ENCODE assay signal across 15 cellular contexts in the genomic region with DNA sequence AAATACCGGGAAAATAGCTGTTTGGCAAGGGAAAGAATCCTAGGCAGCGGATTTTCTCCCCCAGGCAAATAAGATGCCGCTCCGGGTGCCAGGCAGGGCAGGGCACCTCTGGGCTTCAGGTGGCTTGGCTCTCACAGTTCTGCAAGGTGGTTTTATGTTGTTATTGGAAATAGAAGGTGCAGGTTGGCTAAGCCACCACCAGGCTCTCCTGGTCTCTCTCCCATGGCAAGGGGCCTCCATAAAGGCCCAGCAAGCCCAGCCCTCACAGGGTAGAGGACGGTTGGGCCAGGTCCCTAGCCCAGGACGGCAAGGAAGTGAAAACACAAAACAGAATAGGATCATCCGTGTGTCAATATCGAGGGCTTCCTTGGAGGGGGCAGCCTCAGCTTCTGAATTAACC. TPM values are rescaled to one million over a fixed set of nuclear protein-coding genes. Genes with fewer than 3 reads are reported as not detected.
A peak's percentile ranks its signal among the peaks of the same experiment; 100 is the strongest.
DNase-seq lines count a peak whose midpoint lies in the region; ATAC-seq and TF ChIP-seq lines count a peak whose summit lies in the region.
"Had no signal": no experiment of that assay in that cellular context is flagged by ENCODE, and none has a peak within 500 bp of the region (broad histone marks: within the 10 kb centered on the region; RNA-seq: fewer than 3 reads in every experiment).

No MANE protein-coding gene starts in this region.

- no peak overlapping the region for H3K56ac ChIP-seq in IMR-90 (ENCODE audit: extremely low read depth, insufficient read depth, low read length)

- H2AK5ac ChIP-seq in IMR-90 (ENCODE audit: low read depth, low read length) = no peak overlapping the region

- H3K27me3 Mint-ChIP-seq in GM23338 (ENCODE audit: insufficient read depth, low read depth, poor library complexity) (peaks cover 9% of the 10 kb centered on the region), Calu3 (ENCODE audit: unreplicated experiment) (no peaks in the 10 kb centered on the region)
- H3K27me3 Mint-ChIP-seq: CD4-positive, CD25-positive, alpha-beta regulatory T cell had no signal

- H3K4me1 ChIP-seq in GM23338 (ENCODE audit: insufficient read depth) (no peaks in the 10 kb centered on the region), IMR-90 (ENCODE audit: control insufficient read depth, insufficient read depth, low read length) (no peaks in the 10 kb centered on the region), SJCRH30 (peaks cover 47% of the 10 kb centered on the region)

- ATAC-seq in GM23338 = peak; percentile 65
- no peak for ATAC-seq in IMR-90 (ENCODE audit: low read depth)
- no peak for ATAC-seq in Right ventricle myocardium inferior

- H2BK120ac ChIP-seq in IMR-90 (ENCODE audit: low read depth, low read length) = no peak overlapping the region

- no peak overlapping the region for H2BK5ac ChIP-seq in IMR-90 (ENCODE audit: low read depth, low read length, poor library complexity, severe bottlenecking)

- no peaks in the 10 kb centered on the region for H3K79me2 ChIP-seq in GM23338 (replicated peaks; ENCODE audit: insufficient read depth)

- H3K9me3 ChIP-seq in IMR-90 (ENCODE audit: control insufficient read depth, insufficient read depth, low read length) (no peaks in the 10 kb centered on the region), SJCRH30 (replicated peaks) (no peaks in the 10 kb centered on the region)
- H3K9me3 ChIP-seq: BLaER1 treated with 17β-estradiol and CSF1 and Interleukin-3, amounts not matched to agents 10 nM and 100 nM had no signal

- no peak overlapping the region for H3K27ac ChIP-seq in GM23338 (ENCODE audit: low read depth)
- H3K27ac ChIP-seq in IMR-90 (ENCODE audit: insufficient read depth, low read length) = no peak overlapping the region
- H3K27ac ChIP-seq in SJCRH30 = peak overlapping the region; percentile 79
- peak overlapping the region; percentile 96 for H3K27ac ChIP-seq in epithelial cell of prostate
- H3K27ac ChIP-seq: BLaER1 treated with 17β-estradiol and CSF1 and Interleukin-3, amounts not matched to agents 10 nM and 100 nM had no signal

- peaks cover 4 to 18% of the 10 kb centered on the region in 2 experiments; a peak in 3 of 4 replicates for H3K79me1 ChIP-seq in IMR-90 (ENCODE audit: low read depth in 1 of 2, low read length in 2 of 2)

- H2AK9ac ChIP-seq in IMR-90 (replicated peaks; ENCODE audit: low read depth, low read length, poor library complexity) = peak overlapping the region; percentile 65

- dilution Hi-C loops in IMR-90 (cut with HindIII; ENCODE audit: low sequenced_read_pairs, unreplicated experiment) = no loop called here

- H3K14ac ChIP-seq in IMR-90 (replicated peaks; ENCODE audit: low read depth, low read length) = no peak overlapping the region

- H3K9me1 ChIP-seq in IMR-90 (ENCODE audit: insufficient read depth, low read length) = peaks cover 7% of the 10 kb centered on the region; the same call in 1 of the 2 replicates

- no peak overlapping the region for H4K8ac ChIP-seq in IMR-90 (ENCODE audit: low read depth in 2 of 2, low read length in 2 of 2)

- POLR2A ChIA-PET in IMR-90 (lab: Charles Lee; ENCODE audit: unreplicated experiment) = no interaction called here

- no peak overlapping the region for H3K9ac ChIP-seq in IMR-90 (ENCODE audit: low read depth, low read length)
- H3K9ac ChIP-seq: BLaER1 treated with 17β-estradiol and CSF1 and Interleukin-3, amounts not matched to agents 10 nM and 100 nM had no signal

- H3K4ac ChIP-seq in IMR-90 (ENCODE audit: low read depth, low read length) = no peak overlapping the region

- WGBS in IMR-90 (ENCODE audit: extremely low coverage in 2 of 2, insufficient read length in 1 of 2), 2 experiments = 100% methylated on average over 2 of the region's 8 CpGs; no CpG with 5 or more reads in 1 of the 2 experiments

- H2AFZ ChIP-seq in GM23338 (no peak overlapping the region), IMR-90 (replicated peaks; ENCODE audit: low read length, poor library complexity) (no peak overlapping the region)

- no peak overlapping the region for H4K91ac ChIP-seq in IMR-90 (ENCODE audit: insufficient read depth, low read depth, low read length)

- H3K4me2 ChIP-seq in GM23338 (no peak overlapping the region), IMR-90 (ENCODE audit: low read depth, low read length) (no peak overlapping the region)
- H3K4me2 ChIP-seq: BLaER1 treated with 17β-estradiol and CSF1 and Interleukin-3, amounts not matched to agents 10 nM and 100 nM had no signal

- peak; percentile 31 for DNase-seq in GM23338 (ENCODE audit: low spot score)
- no peak for DNase-seq in IMR-90
- DNase-seq in SJCRH30 = no peak
- no peak for DNase-seq in epithelial cell of prostate (ENCODE audit: low read depth, low spot score)
- DNase-seq in activated naive CD4-positive, alpha-beta T cell treated with anti-CD3 and anti-CD28 coated beads, Interleukin-2, amount 50 U/mL, for 16 hours = no peak
- no peak for DNase-seq in Right ventricle myocardium inferior (ENCODE audit: missing footprints)
- no peak for DNase-seq in Calu3
- DNase-seq in DMS114 treated with DMSO at 0.1 percent for 48 hours (lab: John Stamatoyannopoulos, UW; ENCODE audit: unreplicated experiment) = no peak
- DNase-seq: ACHN; CD4-positive, CD25-positive, alpha-beta regulatory T cell; DND-41; GDM1 had no signal

- in situ Hi-C loops in IMR-90 (cut with MboI; ENCODE audit: low sequenced_read_pairs) = no loop called here

- H4K5ac ChIP-seq in IMR-90 (ENCODE audit: low read depth, low read length) = no peak overlapping the region

- H3K36me3 ChIP-seq in GM23338 (ENCODE audit: insufficient read depth) (peaks cover under 1% of the 10 kb centered on the region; the same call in 1 of the 2 replicates), IMR-90 (ENCODE audit: control insufficient read depth, insufficient read depth, low read length) (no peaks in the 10 kb centered on the region), SJCRH30 (peaks cover 10% of the 10 kb centered on the region)

- no peak overlapping the region for H3K27ac Mint-ChIP-seq in GM23338
- H3K27ac Mint-ChIP-seq in Calu3 (ENCODE audit: unreplicated experiment) = no peak overlapping the region
- H3K27ac Mint-ChIP-seq: CD4-positive, CD25-positive, alpha-beta regulatory T cell had no signal

- H3K4me3 ChIP-seq in GM23338 (no peak overlapping the region), IMR-90 (ENCODE audit: insufficient read depth, low read depth, low read length) (no peak overlapping the region), SJCRH30 (no peak overlapping the region)
- H3K4me3 ChIP-seq: BLaER1 treated with 17β-estradiol and CSF1 and Interleukin-3, amounts not matched to agents 10 nM and 100 nM had no signal

- H3K4me1 Mint-ChIP-seq in GM23338 (no peaks in the 10 kb centered on the region), Calu3 (ENCODE audit: low read depth, unreplicated experiment) (peaks cover 21% of the 10 kb centered on the region)
- H3K4me1 Mint-ChIP-seq: CD4-positive, CD25-positive, alpha-beta regulatory T cell had no signal

- H3K18ac ChIP-seq in IMR-90 (ENCODE audit: low read depth, low read length) = no peak overlapping the region

- no peak for TF ChIP-seq POLR2A in IMR-90 (IDR thresholded peaks at IDR 0.05; ENCODE audit: low read depth, low read length)

- no peak for TF ChIP-seq RAD21 in IMR-90 (IDR thresholded peaks at IDR 0.05; ENCODE audit: low read length)

- H2BK15ac ChIP-seq in IMR-90 (ENCODE audit: low read depth, low read length) = no peak overlapping the region

- BruUV-seq in IMR-90 (replicated peaks; lab: Mats Ljungman, UMichigan) (no TSS peak), Calu3 (replicated peaks; lab: Mats Ljungman, UMichigan) (no TSS peak)

- H3K9me2 ChIP-seq in GM23338 (ENCODE audit: insufficient read depth) = no peaks in the 10 kb centered on the region

- no peak for TF ChIP-seq CTCF in GM23338 (conservative IDR thresholded peaks at IDR 0.05; ENCODE audit: low read depth in 2 of 2)
- TF ChIP-seq CTCF in IMR-90 (conservative IDR thresholded peaks at IDR 0.05; ENCODE audit: low read depth, low read length) = no peak
- TF ChIP-seq CTCF in Calu3 (IDR thresholded peaks at IDR 0.05; ENCODE audit: unreplicated experiment) = no peak

- H3K4me3 Mint-ChIP-seq in GM23338 (no peak overlapping the region), Calu3 (ENCODE audit: low read depth, unreplicated experiment) (no peak overlapping the region)
- H3K4me3 Mint-ChIP-seq: CD4-positive, CD25-positive, alpha-beta regulatory T cell had no signal

- H4K20me1 ChIP-seq in GM23338 (replicated peaks; ENCODE audit: insufficient read depth) = peaks cover 4% of the 10 kb centered on the region
- no peaks in the 10 kb centered on the region; the same call in 1 of the 2 replicates for H4K20me1 ChIP-seq in IMR-90 (ENCODE audit: insufficient read depth, low read length)
- H4K20me1 ChIP-seq: BLaER1 treated with 17β-estradiol and CSF1 and Interleukin-3, amounts not matched to agents 10 nM and 100 nM had no signal

- H2BK20ac ChIP-seq in IMR-90 (ENCODE audit: low read depth, low read length) = no peak overlapping the region

- H3K27me3 ChIP-seq in GM23338 (ENCODE audit: insufficient read depth) (no peaks in the 10 kb centered on the region), IMR-90 (ENCODE audit: control insufficient read depth, insufficient read depth, low read length) (no peaks in the 10 kb centered on the region), SJCRH30 (no peaks in the 10 kb centered on the region)
- H3K27me3 ChIP-seq: BLaER1 treated with 17β-estradiol and CSF1 and Interleukin-3, amounts not matched to agents 10 nM and 100 nM had no signal

- H3F3A ChIP-seq in GM23338 (replicated peaks; ENCODE audit: low read depth) = 0 out of 2 replicates have a peak, but pooled peaks cover 2% of the 10 kb centered on the region

- H3K23ac ChIP-seq in IMR-90 (ENCODE audit: low read depth, low read length) = no peak overlapping the region

- CTCF ChIA-PET in IMR-90 (lab: Yijun Ruan, JAX) (no interaction called here), Calu3 (lab: Charles Lee) (no interaction called here)

- H3K9me3 Mint-ChIP-seq in GM23338 (no peaks in the 10 kb centered on the region), Calu3 (ENCODE audit: low read depth, unreplicated experiment) (no peaks in the 10 kb centered on the region)
- H3K9me3 Mint-ChIP-seq: CD4-positive, CD25-positive, alpha-beta regulatory T cell had no signal

- H3K36me3 Mint-ChIP-seq in GM23338 (ENCODE audit: low read depth) (peaks cover 20% of the 10 kb centered on the region), Calu3 (ENCODE audit: insufficient read depth, unreplicated experiment) (no peaks in the 10 kb centered on the region)

- intact Hi-C loops in IMR-90 (cut with micrococcal nuclease) = no loop called here
- intact Hi-C loops in Right ventricle myocardium inferior (cut with DNase I) = no loop called here
- intact Hi-C loops in Calu3 (cut with micrococcal nuclease; ENCODE audit: unreplicated experiment) = no loop called here

RNA-seq across cellular contexts. Expression of gene GPR153, which starts 37.6 kb away (rescaled TPM):
- total RNA-seq in GM23338 (2014; rRNA removed; shearing (Covaris generic)) = 8.8 and 9.0 TPM in 2 replicates
- polyA plus RNA-seq in GM23338 (2016; fragmentation: Nextera tagmentation; extraction: Ambion mirVana) (1.3 and 1.9 TPM in 2 replicates), IMR-90 (2012; rRNA removed) (5.2 and 6.5 TPM in 2 replicates)
- total RNA-seq in IMR-90 (2012; rRNA removed) (1.7 and 1.8 TPM in 2 replicates), Right ventricle myocardium inferior (10.6 TPM), Calu3 (2022) (3.7 and 4.7 TPM in 2 replicates)
- 4.8 and 9.2 TPM in 2 replicates for polyA plus RNA-seq in IMR-90 (2012; cell fraction: cytosol; rRNA removed)
- 11.6 and 25.5 TPM in 2 replicates for polyA plus RNA-seq in IMR-90 (2012; cell fraction: nucleus; rRNA removed; ENCODE audit: low replicate concordance)
- total RNA-seq in SJCRH30 (2014; rRNA removed; shearing (Covaris generic)) = 58.2 and 61.3 TPM in 2 replicates
- polyA plus RNA-seq: CD4-positive, CD25-positive, alpha-beta regulatory T cell had no signal

RNA-seq across cellular contexts. Expression of gene HES3, which starts 54.6 kb away (rescaled TPM):
- 49.7 and 50.4 TPM in 2 replicates for total RNA-seq in GM23338 (2014; rRNA removed; shearing (Covaris generic))
- polyA plus RNA-seq in GM23338 (2016; fragmentation: Nextera tagmentation; extraction: Ambion mirVana) = 7.1 and 7.7 TPM in 2 replicates
- total RNA-seq in IMR-90 (2012; rRNA removed) = not detected in 2 replicates
- not detected in 2 replicates for polyA plus RNA-seq in IMR-90 (2012; rRNA removed)
- polyA plus RNA-seq in IMR-90 (2012; cell fraction: cytosol; rRNA removed) = not detected in 2 replicates
- not detected in 2 replicates for polyA plus RNA-seq in IMR-90 (2012; cell fraction: nucleus; rRNA removed; ENCODE audit: low replicate concordance)
- not detected in 2 replicates for total RNA-seq in SJCRH30 (2014; rRNA removed; shearing (Covaris generic))
- not detected for total RNA-seq in Right ventricle myocardium inferior
- not detected in 2 replicates for total RNA-seq in Calu3 (2022)
- total RNA-seq: A172; CD4-positive, CD25-positive, alpha-beta regulatory T cell; HT-29 had no signal
- polyA plus RNA-seq: CD4-positive, CD25-positive, alpha-beta regulatory T cell had no signal

Comparison
In these comparisons a context has a peak if more than half of its experiments do, and no peak if none do; other contexts are left out.
1. H3K27ac ChIP-seq: peak in SJCRH30 (single experiment) and epithelial cell of prostate (single experiment); none in GM23338 (single experiment) and IMR-90 (single experiment).
2. RNA of gene HES3, which starts 54.6 kb away (total RNA-seq): 49.7 to 50.4 TPM in GM23338; not detected in IMR-90, not detected in SJCRH30, not detected in Right ventricle myocardium inferior (single experiment) and not detected in Calu3; every median in the first group is over 10 times any median in the second.